1 cellular context compared by ENCODE assay signal in the genomic region with DNA sequence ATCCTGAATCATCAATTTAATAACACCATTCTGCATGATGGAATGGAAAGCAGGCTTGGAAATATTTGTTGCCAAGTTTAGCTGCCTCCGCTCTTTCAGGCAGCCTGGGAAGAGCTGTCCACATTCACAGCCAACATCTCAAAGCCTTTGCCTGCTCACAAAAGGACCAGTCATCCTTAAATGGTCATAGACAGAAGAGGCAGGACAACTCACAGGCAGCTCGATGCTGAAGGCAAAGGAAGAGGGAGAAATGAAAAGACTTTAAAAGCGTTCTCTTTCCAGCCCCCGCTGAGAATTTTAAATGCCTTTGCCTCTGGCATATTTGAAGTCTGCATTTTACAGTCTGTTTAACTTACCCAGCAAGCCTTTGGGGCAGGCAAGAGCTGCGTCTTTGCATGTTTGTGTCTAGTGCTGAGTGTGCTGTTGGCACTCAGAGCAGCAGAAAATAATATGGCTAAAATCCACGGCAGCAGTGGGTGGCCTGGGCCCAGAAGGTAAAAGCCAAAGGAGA.
TF ChIP-seq lines count a peak whose summit lies in the region.

No MANE protein-coding gene starts in this region.

TF ChIP-seq in SK-N-SH, 30 proteins besides CTCF, POLR2A, EP300 and RAD21 (continued from another document):
- TF ChIP-seq, protein P1, sequence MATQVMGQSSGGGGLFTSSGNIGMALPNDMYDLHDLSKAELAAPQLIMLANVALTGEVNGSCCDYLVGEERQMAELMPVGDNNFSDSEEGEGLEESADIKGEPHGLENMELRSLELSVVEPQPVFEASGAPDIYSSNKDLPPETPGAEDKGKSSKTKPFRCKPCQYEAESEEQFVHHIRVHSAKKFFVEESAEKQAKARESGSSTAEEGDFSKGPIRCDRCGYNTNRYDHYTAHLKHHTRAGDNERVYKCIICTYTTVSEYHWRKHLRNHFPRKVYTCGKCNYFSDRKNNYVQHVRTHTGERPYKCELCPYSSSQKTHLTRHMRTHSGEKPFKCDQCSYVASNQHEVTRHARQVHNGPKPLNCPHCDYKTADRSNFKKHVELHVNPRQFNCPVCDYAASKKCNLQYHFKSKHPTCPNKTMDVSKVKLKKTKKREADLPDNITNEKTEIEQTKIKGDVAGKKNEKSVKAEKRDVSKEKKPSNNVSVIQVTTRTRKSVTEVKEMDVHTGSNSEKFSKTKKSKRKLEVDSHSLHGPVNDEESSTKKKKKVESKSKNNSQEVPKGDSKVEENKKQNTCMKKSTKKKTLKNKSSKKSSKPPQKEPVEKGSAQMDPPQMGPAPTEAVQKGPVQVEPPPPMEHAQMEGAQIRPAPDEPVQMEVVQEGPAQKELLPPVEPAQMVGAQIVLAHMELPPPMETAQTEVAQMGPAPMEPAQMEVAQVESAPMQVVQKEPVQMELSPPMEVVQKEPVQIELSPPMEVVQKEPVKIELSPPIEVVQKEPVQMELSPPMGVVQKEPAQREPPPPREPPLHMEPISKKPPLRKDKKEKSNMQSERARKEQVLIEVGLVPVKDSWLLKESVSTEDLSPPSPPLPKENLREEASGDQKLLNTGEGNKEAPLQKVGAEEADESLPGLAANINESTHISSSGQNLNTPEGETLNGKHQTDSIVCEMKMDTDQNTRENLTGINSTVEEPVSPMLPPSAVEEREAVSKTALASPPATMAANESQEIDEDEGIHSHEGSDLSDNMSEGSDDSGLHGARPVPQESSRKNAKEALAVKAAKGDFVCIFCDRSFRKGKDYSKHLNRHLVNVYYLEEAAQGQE (IDR thresholded peaks at IDR 0.05; ENCODE audit: low read depth, low read length): no peak
- TF ChIP-seq, protein P2, sequence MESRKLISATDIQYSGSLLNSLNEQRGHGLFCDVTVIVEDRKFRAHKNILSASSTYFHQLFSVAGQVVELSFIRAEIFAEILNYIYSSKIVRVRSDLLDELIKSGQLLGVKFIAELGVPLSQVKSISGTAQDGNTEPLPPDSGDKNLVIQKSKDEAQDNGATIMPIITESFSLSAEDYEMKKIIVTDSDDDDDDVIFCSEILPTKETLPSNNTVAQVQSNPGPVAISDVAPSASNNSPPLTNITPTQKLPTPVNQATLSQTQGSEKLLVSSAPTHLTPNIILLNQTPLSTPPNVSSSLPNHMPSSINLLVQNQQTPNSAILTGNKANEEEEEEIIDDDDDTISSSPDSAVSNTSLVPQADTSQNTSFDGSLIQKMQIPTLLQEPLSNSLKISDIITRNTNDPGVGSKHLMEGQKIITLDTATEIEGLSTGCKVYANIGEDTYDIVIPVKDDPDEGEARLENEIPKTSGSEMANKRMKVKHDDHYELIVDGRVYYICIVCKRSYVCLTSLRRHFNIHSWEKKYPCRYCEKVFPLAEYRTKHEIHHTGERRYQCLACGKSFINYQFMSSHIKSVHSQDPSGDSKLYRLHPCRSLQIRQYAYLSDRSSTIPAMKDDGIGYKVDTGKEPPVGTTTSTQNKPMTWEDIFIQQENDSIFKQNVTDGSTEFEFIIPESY (IDR thresholded peaks at IDR 0.05; ENCODE audit: borderline replicate concordance, low read depth): no peak
- no peak for TF ChIP-seq MEF2A (IDR thresholded peaks at IDR 0.05; ENCODE audit: borderline replicate concordance, low read depth)
- TF ChIP-seq TEAD4 (IDR thresholded peaks at IDR 0.05; ENCODE audit: borderline replicate concordance, insufficient read depth): no peak
- no peak for TF ChIP-seq RXRA (IDR thresholded peaks at IDR 0.05; ENCODE audit: borderline replicate concordance, low read depth)
- no peak for TF ChIP-seq GATA2 (CRISPR knock-in tag; IDR thresholded peaks at IDR 0.05)
- no peak for TF ChIP-seq FOSL2 (IDR thresholded peaks at IDR 0.05; ENCODE audit: borderline replicate concordance, low read depth)
- no peak for TF ChIP-seq FOXM1 (IDR thresholded peaks at IDR 0.05; ENCODE audit: low read depth)
- no peak for TF ChIP-seq SIN3A (IDR thresholded peaks at IDR 0.05; ENCODE audit: borderline replicate concordance, low read depth, low read length)
- TF ChIP-seq MXI1 (IDR thresholded peaks at IDR 0.05; ENCODE audit: low read depth, low read length): no peak
- no peak for TF ChIP-seq CHD2 (IDR thresholded peaks at IDR 0.05; ENCODE audit: low read length, partially characterized antibody)
- TF ChIP-seq, protein P3, sequence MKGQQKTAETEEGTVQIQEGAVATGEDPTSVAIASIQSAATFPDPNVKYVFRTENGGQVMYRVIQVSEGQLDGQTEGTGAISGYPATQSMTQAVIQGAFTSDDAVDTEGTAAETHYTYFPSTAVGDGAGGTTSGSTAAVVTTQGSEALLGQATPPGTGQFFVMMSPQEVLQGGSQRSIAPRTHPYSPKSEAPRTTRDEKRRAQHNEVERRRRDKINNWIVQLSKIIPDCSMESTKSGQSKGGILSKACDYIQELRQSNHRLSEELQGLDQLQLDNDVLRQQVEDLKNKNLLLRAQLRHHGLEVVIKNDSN (IDR thresholded peaks at IDR 0.05; ENCODE audit: borderline replicate concordance, low read depth): no peak
- TF ChIP-seq NRF1 (IDR thresholded peaks at IDR 0.05; ENCODE audit: low read depth, low read length): no peak
- TF ChIP-seq, protein P4, sequence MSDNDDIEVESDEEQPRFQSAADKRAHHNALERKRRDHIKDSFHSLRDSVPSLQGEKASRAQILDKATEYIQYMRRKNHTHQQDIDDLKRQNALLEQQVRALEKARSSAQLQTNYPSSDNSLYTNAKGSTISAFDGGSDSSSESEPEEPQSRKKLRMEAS (IDR thresholded peaks at IDR 0.05; ENCODE audit: low read depth): no peak
